ENCODE assay signal across 21 cellular contexts in genomic region chr15:31285772-31286261, GRCh38.
A peak's percentile ranks its signal among the peaks of the same experiment; 100 is the strongest.
DNase-seq lines count a peak whose midpoint lies in the region; ATAC-seq lines count a peak whose summit lies in the region.
"Had no signal": no experiment of that assay in that cellular context is flagged by ENCODE, and none has a peak within 500 bp of the region (broad histone marks: within the 10 kb centered on the region; RNA-seq: fewer than 3 reads in every experiment).

No MANE protein-coding gene starts in this region.

- DNase-seq in germinal center (ENCODE audit: low spot score): no peak
- DNase-seq in NCI-H524 treated with DMSO at 0.1 percent for 48 hours (lab: John Stamatoyannopoulos, UW): no peak
- no peak for DNase-seq in DMS53 treated with DMSO at 0.1 percent for 48 hours (lab: John Stamatoyannopoulos, UW; ENCODE audit: unreplicated experiment)
- DNase-seq: activated CD4-positive, alpha-beta T cell treated with anti-CD3 and anti-CD28 coated beads, Interleukin-2, amount 50 U/mL, for 1 hour; dermis blood vessel endothelial cell; DMS53; GM23248; hypothalamus; naive thymus-derived CD8-positive, alpha-beta T cell; NCI-H1436; NCI-H510A treated with DMSO at 0.1 percent for 48 hours; stimulated activated CD8-positive, alpha-beta memory T cell treated with anti-CD3 and anti-CD28 coated beads, Interleukin-4, amount 100 ng/mL, for 48 hours; T-helper 9 cell; upper lobe of left lung had no signal

- ATAC-seq in GM18498 (IDR thresholded peaks at IDR 0.05; ENCODE audit: unreplicated experiment) (peak; percentile 63), GM19351 (IDR thresholded peaks at IDR 0.05; ENCODE audit: unreplicated experiment) (peak; percentile 78), HG02678 (IDR thresholded peaks at IDR 0.05; ENCODE audit: unreplicated experiment) (peak; percentile 65), HG03432 (IDR thresholded peaks at IDR 0.05; ENCODE audit: unreplicated experiment) (peak; percentile 69), HG03045 (IDR thresholded peaks at IDR 0.05; ENCODE audit: unreplicated experiment) (no peak)
- ATAC-seq: K562; left lobe of liver; naive thymus-derived CD8-positive, alpha-beta T cell had no signal
